8 cellular contexts compared by ENCODE assay signal in genomic region chr11:33258631-33259184, GRCh38. TPM values are rescaled to one million over a fixed set of nuclear protein-coding genes. Genes with fewer than 3 reads are reported as not detected.
DNase-seq lines count a peak whose midpoint lies in the region; ATAC-seq and TF ChIP-seq lines count a peak whose summit lies in the region.

No MANE protein-coding gene starts in this region.

- TF ChIP-seq CTCF in LNCaP clone FGC (IDR thresholded peaks at IDR 0.05; ENCODE audit: control insufficient read depth, extremely low read depth, insufficient read depth) (no peak), left ventricle myocardium inferior (IDR thresholded peaks at IDR 0.05; ENCODE audit: borderline replicate concordance) (no peak), sigmoid colon (IDR thresholded peaks at IDR 0.05) (no peak)

- H3K9me3 Mint-ChIP-seq in activated naive CD8-positive, alpha-beta T cell (ENCODE audit: low read depth): no peaks in the 10 kb centered on the region

- H3K27me3 Mint-ChIP-seq in activated naive CD8-positive, alpha-beta T cell: no peaks in the 10 kb centered on the region

- WGBS in sigmoid colon, 2 donors: 1% methylated on average over 14 of the region's 14 CpGs

- H3K4me3 Mint-ChIP-seq in activated naive CD8-positive, alpha-beta T cell: peak overlapping the region; percentile 99

- no peaks in the 10 kb centered on the region for H3K36me3 Mint-ChIP-seq in activated naive CD8-positive, alpha-beta T cell

- H3K27me3 ChIP-seq in left ventricle myocardium inferior (ENCODE audit: low read depth) (no peaks in the 10 kb centered on the region), sigmoid colon (no peaks in the 10 kb centered on the region)

- peak overlapping the region; percentile 100 for H3K27ac ChIP-seq in left ventricle myocardium inferior (replicated peaks)
- peak overlapping the region; percentile 99 to 100 (median 100) for H3K27ac ChIP-seq in sigmoid colon

- no peak for TF ChIP-seq POLR2A in sigmoid colon (IDR thresholded peaks at IDR 0.05)

- H3K4me3 ChIP-seq in LNCaP clone FGC (ENCODE audit: low read depth, low read length) (peak overlapping the region; percentile 76), left ventricle myocardium inferior (peak overlapping the region; percentile 98), sigmoid colon (peak overlapping the region; percentile 66 to 97 (median 85))

- DNase-seq in CD1c-positive myeloid dendritic cell (ENCODE audit: extremely low spot score): peak; percentile 41
- DNase-seq in LNCaP clone FGC (ENCODE audit: low read depth): no peak
- DNase-seq in left ventricle myocardium inferior: no peak
- peak; percentile 80 for DNase-seq in sigmoid colon
- no peak for DNase-seq in HCEC 1CT
- no peak for DNase-seq in occipital lobe (lab: John Stamatoyannopoulos, UW)

- peak overlapping the region; percentile 98 for H3K27ac Mint-ChIP-seq in activated naive CD8-positive, alpha-beta T cell

- peak; percentile 6 for ATAC-seq in GM21381 (IDR thresholded peaks at IDR 0.05; ENCODE audit: unreplicated experiment)

- no peaks in the 10 kb centered on the region for H3K36me3 ChIP-seq in left ventricle myocardium inferior
- no peaks in the 10 kb centered on the region for H3K36me3 ChIP-seq in sigmoid colon

- H3K4me1 Mint-ChIP-seq in activated naive CD8-positive, alpha-beta T cell (ENCODE audit: low read depth): peaks cover 50% of the 10 kb centered on the region

- no peaks in the 10 kb centered on the region for H3K9me3 ChIP-seq in left ventricle myocardium inferior (replicated peaks)
- no peaks in the 10 kb centered on the region for H3K9me3 ChIP-seq in sigmoid colon

- H3K4me1 ChIP-seq in left ventricle myocardium inferior (peaks cover 71% of the 10 kb centered on the region), sigmoid colon (peaks cover 0 to 48% (median 44%) of the 10 kb centered on the region in 4 donors)

- TF ChIP-seq EP300 in sigmoid colon (IDR thresholded peaks at IDR 0.05): no peak

- intact Hi-C loops in left ventricle myocardium inferior (cut with micrococcal nuclease) (loop anchor here (5.0 to 10.0 kb wide), 2 partner anchors 69 to 94 kb away; partner anchors contain the start of gene CSTF3), sigmoid colon (cut with DNase I) (loop anchor here (2.0 to 10.0 kb wide), 4 partner anchors 224 to 792 kb away; partner anchors contain the start of genes CAPRIN1, CD59, QSER1 and TCP11L1)

RNA-seq across cellular contexts. Expression of gene HIPK3, which starts 1.5 kb away (rescaled TPM):
- 247 TPM for total RNA-seq in left ventricle myocardium inferior
- total RNA-seq in sigmoid colon: 100 to 1,000 TPM; 277 to 417 (median 353) TPM
- 10 to 100 TPM; 10.6 to 15.1 (median 12.6) TPM for polyA plus RNA-seq in sigmoid colon
- total RNA-seq in occipital lobe: 290 TPM

Comparison
In these comparisons a context has a peak if more than half of its experiments do, and no peak if none do; other contexts are left out.
1. DNase-seq: peak in CD1c-positive myeloid dendritic cell (single experiment) and sigmoid colon (single experiment); none in LNCaP clone FGC (single experiment), left ventricle myocardium inferior (single experiment), HCEC 1CT (single experiment) and occipital lobe (single experiment).
2. Peak in every context shown above with its lines, with median percentiles within 50 percentile points of each other: H3K4me3 ChIP-seq.